8 cellular contexts compared by ENCODE assay signal in genomic region chr6:152863618-152864326, GRCh38.
DNase-seq lines count a peak whose midpoint lies in the region; ATAC-seq, FAIRE-seq and TF ChIP-seq lines count a peak whose summit lies in the region.

No MANE protein-coding gene starts in this region.

- no peak overlapping the region for H3K4me3 Mint-ChIP-seq in activated CD4-positive, alpha-beta T cell treated with anti-CD3 and anti-CD28 coated beads for 36 hours

- peak; percentile 10 for FAIRE-seq in colon (lab: Jason Lieb, UNC)

- peaks cover 7% of the 10 kb centered on the region for H3K27me3 Mint-ChIP-seq in activated CD4-positive, alpha-beta T cell treated with anti-CD3 and anti-CD28 coated beads for 36 hours

- ATAC-seq in GM18867 (IDR thresholded peaks at IDR 0.05; ENCODE audit: unreplicated experiment) (peak; percentile 92), HG03097 (IDR thresholded peaks at IDR 0.05; ENCODE audit: low FRiP score, unreplicated experiment) (peak; percentile 91)
- ATAC-seq in activated CD4-positive, alpha-beta T cell treated with anti-CD3 and anti-CD28 coated beads for 36 hours = peak; percentile 72

- H3K27ac Mint-ChIP-seq in activated CD4-positive, alpha-beta T cell treated with anti-CD3 and anti-CD28 coated beads for 36 hours = no peak overlapping the region

- intact Hi-C loops in activated CD4-positive, alpha-beta T cell treated with anti-CD3 and anti-CD28 coated beads for 36 hours (cut with DNase I, micrococcal nuclease) = loop anchor here (1.0 to 5.0 kb wide), 5 partner anchors 33 to 449 kb away; no protein-coding TSS in a partner anchor
- intact Hi-C loops in lower leg skin (cut with DNase I; ENCODE audit: low total_unique reads) = loop anchor here (10.0 kb wide), 2 partner anchors 81 to 161 kb away; no protein-coding TSS in a partner anchor

- H3K4me3 ChIP-seq in AG10803 (ENCODE audit: low read length) (no peak overlapping the region), lower leg skin (ENCODE audit: low read depth, poor library complexity, severe bottlenecking) (no peak overlapping the region)

- DNase-seq in AG10803 (ENCODE audit: low read depth) (peak; percentile 76), NCI-H226 (peak; percentile 37), lower leg skin (ENCODE audit: low spot score in 2 of 2) (peak; percentile 64 to 82)
- DNase-seq in activated CD4-positive, alpha-beta T cell treated with anti-CD3 and anti-CD28 coated beads for 36 hours = peak; percentile 80
- peak; percentile 14 for DNase-seq in stimulated activated CD8-positive, alpha-beta memory T cell treated with anti-CD3 and anti-CD28 coated beads, Interleukin-12 subunit alpha, Interleukin-12 subunit beta, amount 100 ng/mL, for 24 hours (ENCODE audit: extremely low read depth)

- no peak for TF ChIP-seq POLR2A in lower leg skin (IDR thresholded peaks at IDR 0.05)

- WGBS in lower leg skin, 2 donors = 58 to 61% methylated on average over 10 of the region's 10 CpGs

- no peaks in the 10 kb centered on the region for H3K4me1 Mint-ChIP-seq in activated CD4-positive, alpha-beta T cell treated with anti-CD3 and anti-CD28 coated beads for 36 hours

- CTCF ChIA-PET in activated CD4-positive, alpha-beta T cell treated with anti-CD3 and anti-CD28 coated beads for 36 hours (lab: Charles Lee) = interaction anchor here (1.1 to 4.4 kb wide), 5 partner anchors 11 to 161 kb away, joined by 3 to 37 read pairs (median 5); no protein-coding TSS in a partner anchor

- peak; percentile 78 for TF ChIP-seq CTCF in AG10803 (conservative IDR thresholded peaks at IDR 0.05; ENCODE audit: low read length)
- no peak for TF ChIP-seq CTCF in lower leg skin (IDR thresholded peaks at IDR 0.05)

- POLR2A ChIA-PET in activated CD4-positive, alpha-beta T cell treated with anti-CD3 and anti-CD28 coated beads for 36 hours (lab: Charles Lee) = no interaction called here

- no peaks in the 10 kb centered on the region for H3K36me3 Mint-ChIP-seq in activated CD4-positive, alpha-beta T cell treated with anti-CD3 and anti-CD28 coated beads for 36 hours (ENCODE audit: low read depth)

- no peaks in the 10 kb centered on the region for H3K9me3 Mint-ChIP-seq in activated CD4-positive, alpha-beta T cell treated with anti-CD3 and anti-CD28 coated beads for 36 hours (ENCODE audit: low read depth)

Comparison
In these comparisons a context has a peak if more than half of its experiments do, and no peak if none do; other contexts are left out.
1. DNase-seq: peak in every context shown above with its lines; median percentile 80 in activated CD4-positive, alpha-beta T cell treated with anti-CD3 and anti-CD28 coated beads for 36 hours; 76 in AG10803; 73 in lower leg skin; 37 in NCI-H226; 14 in stimulated activated CD8-positive, alpha-beta memory T cell treated with anti-CD3 and anti-CD28 coated beads, Interleukin-12 subunit alpha, Interleukin-12 subunit beta, amount 100 ng/mL, for 24 hours.